In the genomic region with DNA sequence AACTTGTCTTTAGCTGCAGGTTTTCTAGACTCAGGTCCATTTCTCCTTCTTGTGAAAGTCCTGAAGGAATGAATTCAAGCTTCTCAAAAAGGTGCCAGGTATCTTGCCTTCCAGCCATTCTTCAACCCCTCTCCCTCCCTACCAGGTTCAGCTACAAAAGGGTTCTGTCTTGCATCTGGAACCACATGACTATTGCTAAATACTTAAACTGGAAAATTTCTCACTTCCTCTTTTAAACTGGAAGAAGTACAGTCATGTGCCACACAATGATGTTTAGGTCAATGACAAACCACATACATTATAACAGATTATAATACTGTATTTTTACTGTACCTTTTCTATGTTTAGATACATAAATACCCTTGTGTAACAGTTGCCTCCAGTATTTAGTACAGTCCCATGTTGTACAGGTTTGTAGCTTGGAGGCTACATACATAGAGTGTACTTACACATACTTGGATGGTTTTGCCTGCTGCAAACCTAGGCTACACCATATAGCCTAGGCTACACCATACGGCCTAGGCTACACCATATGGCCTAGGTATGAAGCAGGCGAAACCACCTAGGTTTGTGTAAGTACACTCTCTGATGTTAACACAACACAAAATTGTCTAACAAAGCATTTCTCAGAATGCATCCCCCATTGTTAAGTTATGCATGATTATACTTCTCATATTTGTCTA, we compare ENCODE assay signal across 2 cellular contexts.
TF ChIP-seq lines count a peak whose summit lies in the region.

No MANE protein-coding gene starts in this region.

TF ChIP-seq in K562, 482 proteins besides CTCF, POLR2A, EP300 and RAD21:
- TF ChIP-seq SPI1 (IDR thresholded peaks at IDR 0.05; ENCODE audit: borderline replicate concordance, low read depth, low read length) (peak; percentile 64), ZNF3 (CRISPR knock-in tag; IDR thresholded peaks at IDR 0.05) (no peak), CEBPB (tag; IDR thresholded peaks at IDR 0.05) (peak; percentile 27; the same call in 1 of the 2 replicates), CEBPG (CRISPR knock-in tag; IDR thresholded peaks at IDR 0.05) (no peak), CEBPG (tag; conservative IDR thresholded peaks at IDR 0.05 in 1 of 2, IDR thresholded peaks at IDR 0.05 in 1 of 2) (0 out of 4 replicates have a peak, but pooled peaks of 1 of the 2 experiments have one; percentile 6)

TF ChIP-seq in SK-N-SH, 30 proteins besides CTCF, POLR2A, EP300 and RAD21:
- TF ChIP-seq GABPA (IDR thresholded peaks at IDR 0.05; ENCODE audit: low read depth) (no peak), RFX5 (IDR thresholded peaks at IDR 0.05; ENCODE audit: low read length) (no peak), TAF1 (IDR thresholded peaks at IDR 0.05; ENCODE audit: borderline replicate concordance, low read depth, low read length) (no peak), GATA2 (CRISPR knock-in tag; IDR thresholded peaks at IDR 0.05) (no peak), JUND (IDR thresholded peaks at IDR 0.05) (no peak), RCOR1 (IDR thresholded peaks at IDR 0.05; ENCODE audit: low read length) (no peak)
- TF ChIP-seq, protein P1, sequence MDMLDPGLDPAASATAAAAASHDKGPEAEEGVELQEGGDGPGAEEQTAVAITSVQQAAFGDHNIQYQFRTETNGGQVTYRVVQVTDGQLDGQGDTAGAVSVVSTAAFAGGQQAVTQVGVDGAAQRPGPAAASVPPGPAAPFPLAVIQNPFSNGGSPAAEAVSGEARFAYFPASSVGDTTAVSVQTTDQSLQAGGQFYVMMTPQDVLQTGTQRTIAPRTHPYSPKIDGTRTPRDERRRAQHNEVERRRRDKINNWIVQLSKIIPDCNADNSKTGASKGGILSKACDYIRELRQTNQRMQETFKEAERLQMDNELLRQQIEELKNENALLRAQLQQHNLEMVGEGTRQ (IDR thresholded peaks at IDR 0.05; ENCODE audit: borderline replicate concordance, low read depth, low read length) = no peak
